Comparison of ENCODE assay signal across 15 cellular contexts in the genomic region with DNA sequence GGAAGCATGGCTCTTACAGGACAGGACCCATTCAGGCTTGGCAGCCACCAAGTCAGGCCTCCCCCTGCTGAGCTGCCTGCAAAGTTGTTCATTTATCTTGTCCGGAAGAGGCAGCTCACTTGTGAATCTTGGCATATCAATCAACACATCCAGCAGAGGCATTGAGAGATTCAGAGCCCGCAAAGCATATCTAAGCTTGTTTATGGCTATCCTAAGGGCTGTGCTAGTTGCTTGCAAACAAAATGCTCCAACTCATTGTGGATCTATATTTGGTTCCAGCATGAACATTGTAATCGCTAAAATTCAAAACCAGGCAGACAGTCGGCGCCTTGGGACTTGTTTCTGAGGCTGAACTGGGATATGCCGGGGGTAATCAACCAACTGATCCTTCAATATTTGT.
DNase-seq lines count a peak whose midpoint lies in the region; ATAC-seq and TF ChIP-seq lines count a peak whose summit lies in the region.
"Had no signal": no experiment of that assay in that cellular context is flagged by ENCODE, and none has a peak within 500 bp of the region (broad histone marks: within the 10 kb centered on the region; RNA-seq: fewer than 3 reads in every experiment).

No MANE protein-coding gene starts in this region.

- H3K9me2 ChIP-seq in hepatocyte (replicated peaks; ENCODE audit: insufficient read depth) = no peaks in the 10 kb centered on the region

- ATAC-seq in Right ventricle myocardium inferior (peak; percentile 43), left cardiac atrium (peak; percentile 36 to 62), right cardiac atrium (peak in 1 of 2 donors; percentile 75)
- ATAC-seq: CD8-positive, alpha-beta T cell had no signal

- H3K27me3 ChIP-seq in right cardiac atrium (ENCODE audit: control insufficient read depth, insufficient read depth) (no peaks in the 10 kb centered on the region), hepatocyte (no peaks in the 10 kb centered on the region)
- H3K27me3 ChIP-seq: BLaER1 treated with 17β-estradiol and CSF1 and Interleukin-3, amounts not matched to agents 10 nM and 100 nM had no signal

- H2AFZ ChIP-seq in hepatocyte = no peak overlapping the region

- H3K4me1 ChIP-seq in right cardiac atrium (ENCODE audit: control insufficient read depth, insufficient read depth, low read length) (peaks cover 16% of the 10 kb centered on the region), hepatocyte (ENCODE audit: insufficient read depth) (no peaks in the 10 kb centered on the region)

- no peaks in the 10 kb centered on the region for H3K36me3 ChIP-seq in hepatocyte (replicated peaks; ENCODE audit: insufficient read depth, low read depth)
- H3K36me3 ChIP-seq: BLaER1 treated with 17β-estradiol and CSF1 and Interleukin-3, amounts not matched to agents 10 nM and 100 nM had no signal

- H3K4me3 ChIP-seq in right cardiac atrium (ENCODE audit: low read length) (no peak overlapping the region), coronary artery (no peak overlapping the region), hepatocyte (no peak overlapping the region)
- H3K4me3 ChIP-seq: BLaER1 treated with 17β-estradiol and CSF1 and Interleukin-3, amounts not matched to agents 10 nM and 100 nM had no signal

- H4K20me1 ChIP-seq in hepatocyte (ENCODE audit: insufficient read depth, poor library complexity, severe bottlenecking) = no peaks in the 10 kb centered on the region
- H4K20me1 ChIP-seq: BLaER1 treated with 17β-estradiol and CSF1 and Interleukin-3, amounts not matched to agents 10 nM and 100 nM had no signal

- intact Hi-C loops in Right ventricle myocardium inferior (cut with DNase I) (no loop called here), cardiac septum (cut with DNase I) (loop anchor here (1.0 to 2.0 kb wide), 2 partner anchors 64 to 93 kb away; no protein-coding TSS in a partner anchor), left cardiac atrium (cut with DNase I) (no loop called here), right cardiac atrium (cut with DNase I) (no loop called here)

- no peak for TF ChIP-seq CTCF in coronary artery (IDR thresholded peaks at IDR 0.05)
- TF ChIP-seq CTCF in hepatocyte (IDR thresholded peaks at IDR 0.05; ENCODE audit: poor library complexity) = no peak

- 69% methylated on average over 6 of the region's 6 CpGs for WGBS in right cardiac atrium
- WGBS in hepatocyte (ENCODE audit: low lambda C conversion rate, missing lambda C conversion rate) = 98% methylated on average over 6 of the region's 6 CpGs

- H3K9me3 ChIP-seq in right cardiac atrium (ENCODE audit: control insufficient read depth, low read length) (no peaks in the 10 kb centered on the region), hepatocyte (ENCODE audit: low read depth) (no peaks in the 10 kb centered on the region)
- H3K9me3 ChIP-seq: BLaER1 treated with 17β-estradiol and CSF1 and Interleukin-3, amounts not matched to agents 10 nM and 100 nM had no signal

- H3K4me2 ChIP-seq in hepatocyte = no peak overlapping the region
- H3K4me2 ChIP-seq: BLaER1 treated with 17β-estradiol and CSF1 and Interleukin-3, amounts not matched to agents 10 nM and 100 nM had no signal

- no peak for DNase-seq in Right ventricle myocardium inferior (ENCODE audit: missing footprints)
- no peak for DNase-seq in cardiac septum (ENCODE audit: low spot score)
- DNase-seq in left cardiac atrium = no peak
- no peak for DNase-seq in right cardiac atrium
- DNase-seq in A172 (ENCODE audit: low spot score) = no peak
- DNase-seq in coronary artery (ENCODE audit: low spot score) = no peak
- DNase-seq in hepatocyte (ENCODE audit: low spot score) = no peak
- DNase-seq: 8988T; Calu3; CD8-positive, alpha-beta T cell; DMS79 treated with DMSO at 0.1 percent for 48 hours; GF-D8; GOT3; H9 had no signal

- H3K79me2 ChIP-seq in hepatocyte = no peaks in the 10 kb centered on the region

- H3K27ac ChIP-seq in right cardiac atrium (ENCODE audit: low read length) (peak overlapping the region; percentile 88), coronary artery (no peak overlapping the region), hepatocyte (no peak overlapping the region)
- H3K27ac ChIP-seq: BLaER1 treated with 17β-estradiol and CSF1 and Interleukin-3, amounts not matched to agents 10 nM and 100 nM had no signal
